ENCODE assay signal across 1 cellular context in the genomic region with DNA sequence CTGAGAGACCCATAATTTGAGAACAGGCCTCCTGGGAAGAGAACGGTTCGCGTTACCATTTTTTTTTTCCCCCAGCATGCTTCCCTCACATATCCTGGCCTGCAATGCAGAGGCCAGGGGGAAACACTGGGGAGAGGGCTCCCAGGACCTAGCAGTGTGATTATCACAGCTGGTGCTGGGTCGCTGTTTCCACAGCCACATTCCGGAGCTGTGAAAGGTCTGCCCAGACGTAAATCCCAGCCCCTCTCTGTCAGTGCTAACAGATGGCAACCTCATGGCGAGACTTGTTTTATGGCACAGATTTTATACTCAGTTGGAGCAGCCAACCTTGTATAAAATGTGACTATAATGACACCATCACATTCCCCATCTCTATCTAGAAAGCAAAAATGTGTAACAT.
TF ChIP-seq lines count a peak whose summit lies in the region.

No MANE protein-coding gene starts in this region.

TF ChIP-seq in SK-N-SH treated with all-trans-retinoic acid at 6 μM for 48 hours, 23 proteins besides CTCF, POLR2A, EP300 and RAD21:
- TF ChIP-seq ZNF8 (CRISPR knock-in tag; IDR thresholded peaks at IDR 0.05): no peak
- peak; percentile 65; the same call in 1 of the 2 replicates for TF ChIP-seq TCF4 (CRISPR knock-in tag; IDR thresholded peaks at IDR 0.05; ENCODE audit: borderline replicate concordance)
